1 cellular context compared by ENCODE assay signal in the genomic region with DNA sequence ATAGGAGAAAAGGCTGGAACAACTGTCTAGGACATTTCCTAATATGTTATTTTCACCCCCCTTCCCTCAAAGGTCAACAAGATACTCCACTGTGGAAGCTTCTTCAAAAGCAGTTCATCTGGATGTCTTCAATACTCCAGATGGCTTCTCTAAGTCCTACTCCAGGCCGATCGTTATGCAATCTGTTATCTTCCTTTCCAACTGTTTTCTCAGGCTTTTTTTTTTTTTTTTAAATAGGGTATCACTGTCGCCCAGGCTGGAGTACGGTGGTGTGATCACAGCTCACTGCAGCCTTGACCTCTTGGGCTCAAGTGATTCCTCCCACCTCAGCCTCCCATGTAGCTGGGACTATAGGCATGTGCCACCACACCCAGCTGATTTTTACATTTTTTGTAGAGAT.
A peak's percentile ranks its signal among the peaks of the same experiment; 100 is the strongest.
TF ChIP-seq lines count a peak whose summit lies in the region.

No MANE protein-coding gene starts in this region.

TF ChIP-seq in K562, 482 proteins besides CTCF, POLR2A, EP300 and RAD21 (continued from another document and continues in another):
- TF ChIP-seq, protein P1, sequence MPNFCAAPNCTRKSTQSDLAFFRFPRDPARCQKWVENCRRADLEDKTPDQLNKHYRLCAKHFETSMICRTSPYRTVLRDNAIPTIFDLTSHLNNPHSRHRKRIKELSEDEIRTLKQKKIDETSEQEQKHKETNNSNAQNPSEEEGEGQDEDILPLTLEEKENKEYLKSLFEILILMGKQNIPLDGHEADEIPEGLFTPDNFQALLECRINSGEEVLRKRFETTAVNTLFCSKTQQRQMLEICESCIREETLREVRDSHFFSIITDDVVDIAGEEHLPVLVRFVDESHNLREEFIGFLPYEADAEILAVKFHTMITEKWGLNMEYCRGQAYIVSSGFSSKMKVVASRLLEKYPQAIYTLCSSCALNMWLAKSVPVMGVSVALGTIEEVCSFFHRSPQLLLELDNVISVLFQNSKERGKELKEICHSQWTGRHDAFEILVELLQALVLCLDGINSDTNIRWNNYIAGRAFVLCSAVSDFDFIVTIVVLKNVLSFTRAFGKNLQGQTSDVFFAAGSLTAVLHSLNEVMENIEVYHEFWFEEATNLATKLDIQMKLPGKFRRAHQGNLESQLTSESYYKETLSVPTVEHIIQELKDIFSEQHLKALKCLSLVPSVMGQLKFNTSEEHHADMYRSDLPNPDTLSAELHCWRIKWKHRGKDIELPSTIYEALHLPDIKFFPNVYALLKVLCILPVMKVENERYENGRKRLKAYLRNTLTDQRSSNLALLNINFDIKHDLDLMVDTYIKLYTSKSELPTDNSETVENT (CRISPR knock-in tag; IDR thresholded peaks at IDR 0.05) = no peak
- TF ChIP-seq ZSCAN29 (IDR thresholded peaks at IDR 0.05) (no peak), SMAD4 (CRISPR knock-in tag; conservative IDR thresholded peaks at IDR 0.05) (peak; percentile 81), HES1 (IDR thresholded peaks at IDR 0.05; ENCODE audit: low read depth) (peak; percentile 78), ZNF584 (CRISPR knock-in tag; IDR thresholded peaks at IDR 0.05; ENCODE audit: low read depth) (peak; percentile 62; the same call in 1 of the 2 replicates), KLF16 (IDR thresholded peaks at IDR 0.05) (peak; percentile 86), POLR3A (IDR thresholded peaks at IDR 0.05; ENCODE audit: borderline replicate concordance, extremely low read depth, insufficient read depth, insufficient read length) (no peak), MEIS2 (IDR thresholded peaks at IDR 0.05; ENCODE audit: partially characterized antibody) (peak; percentile 13), JUNB (CRISPR knock-in tag; conservative IDR thresholded peaks at IDR 0.05) (no peak), ZNF780A (CRISPR knock-in tag; IDR thresholded peaks at IDR 0.05) (no peak), TAF1 (IDR thresholded peaks at IDR 0.05; ENCODE audit: control insufficient read depth, extremely low read depth, insufficient read depth, low read length, severe bottlenecking) (no peak), CXXC5 (CRISPR knock-in tag; IDR thresholded peaks at IDR 0.05) (peak; percentile 70), U2AF2 (optimal IDR thresholded peaks at IDR 0.05; ENCODE audit: low read depth, low read length) (no peak), CREB3L1 (IDR thresholded peaks at IDR 0.05; ENCODE audit: borderline replicate concordance, low read depth) (no peak), BHLHE40 (IDR thresholded peaks at IDR 0.05; ENCODE audit: low read length) (peak; percentile 82), TAF9B (IDR thresholded peaks at IDR 0.05; ENCODE audit: partially characterized antibody) (no peak), HIVEP1 (CRISPR knock-in tag; IDR thresholded peaks at IDR 0.05) (no peak), ID3 (CRISPR knock-in tag; IDR thresholded peaks at IDR 0.05) (no peak), ID3 (tag; IDR thresholded peaks at IDR 0.05) (peak; percentile 90), ZNF232 (CRISPR knock-in tag; IDR thresholded peaks at IDR 0.05) (no peak), COPS2 (conservative IDR thresholded peaks at IDR 0.05) (no peak), NCOA1 (IDR thresholded peaks at IDR 0.05; ENCODE audit: low read depth) (peak; percentile 73; the same call in 1 of the 2 replicates), PHB2 (IDR thresholded peaks at IDR 0.05; ENCODE audit: low read depth) (peak; percentile 86), E2F3 (CRISPR knock-in tag; IDR thresholded peaks at IDR 0.05) (no peak), EZH2 (IDR thresholded peaks at IDR 0.05; ENCODE audit: borderline replicate concordance, low read depth, low read length) (no peak), LEF1 (IDR thresholded peaks at IDR 0.05) (peak; percentile 78), TAL1 (IDR thresholded peaks at IDR 0.05) (peak; percentile 96), TCF7L2 (IDR thresholded peaks at IDR 0.05; ENCODE audit: low read depth, low read length) (no peak), CEBPB (tag; IDR thresholded peaks at IDR 0.05) (peak; percentile 96), ZNF224 (CRISPR knock-in tag; IDR thresholded peaks at IDR 0.05) (no peak), ZNF395 (CRISPR knock-in tag; IDR thresholded peaks at IDR 0.05) (peak; percentile 85), U2AF1 (optimal IDR thresholded peaks at IDR 0.05; ENCODE audit: low read depth, low read length) (no peak), ZNF785 (CRISPR knock-in tag; IDR thresholded peaks at IDR 0.05) (no peak), SFPQ (IDR thresholded peaks at IDR 0.05; ENCODE audit: low read depth, low read length) (no peak), TRIM28 (IDR thresholded peaks at IDR 0.05) (no peak)
- TF ChIP-seq, protein P2, sequence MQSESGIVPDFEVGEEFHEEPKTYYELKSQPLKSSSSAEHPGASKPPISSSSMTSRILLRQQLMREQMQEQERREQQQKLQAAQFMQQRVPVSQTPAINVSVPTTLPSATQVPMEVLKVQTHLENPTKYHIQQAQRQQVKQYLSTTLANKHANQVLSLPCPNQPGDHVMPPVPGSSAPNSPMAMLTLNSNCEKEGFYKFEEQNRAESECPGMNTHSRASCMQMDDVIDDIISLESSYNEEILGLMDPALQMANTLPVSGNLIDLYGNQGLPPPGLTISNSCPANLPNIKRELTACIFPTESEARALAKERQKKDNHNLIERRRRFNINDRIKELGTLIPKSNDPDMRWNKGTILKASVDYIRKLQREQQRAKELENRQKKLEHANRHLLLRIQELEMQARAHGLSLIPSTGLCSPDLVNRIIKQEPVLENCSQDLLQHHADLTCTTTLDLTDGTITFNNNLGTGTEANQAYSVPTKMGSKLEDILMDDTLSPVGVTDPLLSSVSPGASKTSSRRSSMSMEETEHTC (IDR thresholded peaks at IDR 0.05) = no peak
- TF ChIP-seq, protein P3, sequence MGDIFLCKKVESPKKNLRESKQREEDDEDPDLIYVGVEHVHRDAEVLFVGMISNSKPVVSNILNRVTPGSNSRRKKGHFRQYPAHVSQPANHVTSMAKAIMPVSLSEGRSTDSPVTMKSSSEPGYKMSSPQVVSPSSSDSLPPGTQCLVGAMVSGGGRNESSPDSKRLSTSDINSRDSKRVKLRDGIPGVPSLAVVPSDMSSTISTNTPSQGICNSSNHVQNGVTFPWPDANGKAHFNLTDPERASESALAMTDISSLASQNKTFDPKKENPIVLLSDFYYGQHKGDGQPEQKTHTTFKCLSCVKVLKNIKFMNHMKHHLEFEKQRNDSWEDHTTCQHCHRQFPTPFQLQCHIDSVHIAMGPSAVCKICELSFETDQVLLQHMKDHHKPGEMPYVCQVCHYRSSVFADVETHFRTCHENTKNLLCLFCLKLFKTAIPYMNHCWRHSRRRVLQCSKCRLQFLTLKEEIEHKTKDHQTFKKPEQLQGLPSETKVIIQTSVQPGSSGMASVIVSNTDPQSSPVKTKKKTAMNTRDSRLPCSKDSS (IDR thresholded peaks at IDR 0.05; ENCODE audit: low read depth, partially characterized antibody) = no peak
- TF ChIP-seq, protein P4, sequence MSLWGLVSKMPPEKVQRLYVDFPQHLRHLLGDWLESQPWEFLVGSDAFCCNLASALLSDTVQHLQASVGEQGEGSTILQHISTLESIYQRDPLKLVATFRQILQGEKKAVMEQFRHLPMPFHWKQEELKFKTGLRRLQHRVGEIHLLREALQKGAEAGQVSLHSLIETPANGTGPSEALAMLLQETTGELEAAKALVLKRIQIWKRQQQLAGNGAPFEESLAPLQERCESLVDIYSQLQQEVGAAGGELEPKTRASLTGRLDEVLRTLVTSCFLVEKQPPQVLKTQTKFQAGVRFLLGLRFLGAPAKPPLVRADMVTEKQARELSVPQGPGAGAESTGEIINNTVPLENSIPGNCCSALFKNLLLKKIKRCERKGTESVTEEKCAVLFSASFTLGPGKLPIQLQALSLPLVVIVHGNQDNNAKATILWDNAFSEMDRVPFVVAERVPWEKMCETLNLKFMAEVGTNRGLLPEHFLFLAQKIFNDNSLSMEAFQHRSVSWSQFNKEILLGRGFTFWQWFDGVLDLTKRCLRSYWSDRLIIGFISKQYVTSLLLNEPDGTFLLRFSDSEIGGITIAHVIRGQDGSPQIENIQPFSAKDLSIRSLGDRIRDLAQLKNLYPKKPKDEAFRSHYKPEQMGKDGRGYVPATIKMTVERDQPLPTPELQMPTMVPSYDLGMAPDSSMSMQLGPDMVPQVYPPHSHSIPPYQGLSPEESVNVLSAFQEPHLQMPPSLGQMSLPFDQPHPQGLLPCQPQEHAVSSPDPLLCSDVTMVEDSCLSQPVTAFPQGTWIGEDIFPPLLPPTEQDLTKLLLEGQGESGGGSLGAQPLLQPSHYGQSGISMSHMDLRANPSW (CRISPR knock-in tag; IDR thresholded peaks at IDR 0.05) = no peak
- TF ChIP-seq, protein P5, sequence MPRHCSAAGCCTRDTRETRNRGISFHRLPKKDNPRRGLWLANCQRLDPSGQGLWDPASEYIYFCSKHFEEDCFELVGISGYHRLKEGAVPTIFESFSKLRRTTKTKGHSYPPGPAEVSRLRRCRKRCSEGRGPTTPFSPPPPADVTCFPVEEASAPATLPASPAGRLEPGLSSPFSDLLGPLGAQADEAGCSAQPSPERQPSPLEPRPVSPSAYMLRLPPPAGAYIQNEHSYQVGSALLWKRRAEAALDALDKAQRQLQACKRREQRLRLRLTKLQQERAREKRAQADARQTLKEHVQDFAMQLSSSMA (CRISPR knock-in tag; IDR thresholded peaks at IDR 0.05) = no peak
- TF ChIP-seq, protein P6, sequence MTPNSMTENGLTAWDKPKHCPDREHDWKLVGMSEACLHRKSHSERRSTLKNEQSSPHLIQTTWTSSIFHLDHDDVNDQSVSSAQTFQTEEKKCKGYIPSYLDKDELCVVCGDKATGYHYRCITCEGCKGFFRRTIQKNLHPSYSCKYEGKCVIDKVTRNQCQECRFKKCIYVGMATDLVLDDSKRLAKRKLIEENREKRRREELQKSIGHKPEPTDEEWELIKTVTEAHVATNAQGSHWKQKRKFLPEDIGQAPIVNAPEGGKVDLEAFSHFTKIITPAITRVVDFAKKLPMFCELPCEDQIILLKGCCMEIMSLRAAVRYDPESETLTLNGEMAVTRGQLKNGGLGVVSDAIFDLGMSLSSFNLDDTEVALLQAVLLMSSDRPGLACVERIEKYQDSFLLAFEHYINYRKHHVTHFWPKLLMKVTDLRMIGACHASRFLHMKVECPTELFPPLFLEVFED (CRISPR knock-in tag; conservative IDR thresholded peaks at IDR 0.05) = no peak
- TF ChIP-seq, protein P7, sequence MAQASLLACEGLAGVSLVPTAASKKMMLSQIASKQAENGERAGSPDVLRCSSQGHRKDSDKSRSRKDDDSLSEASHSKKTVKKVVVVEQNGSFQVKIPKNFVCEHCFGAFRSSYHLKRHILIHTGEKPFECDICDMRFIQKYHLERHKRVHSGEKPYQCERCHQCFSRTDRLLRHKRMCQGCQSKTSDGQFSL (CRISPR knock-in tag; IDR thresholded peaks at IDR 0.05) = no peak
- TF ChIP-seq, protein P7 (tag; IDR thresholded peaks at IDR 0.05) = no peak
